Comparison of ENCODE assay signal across 1 cellular context in the genomic region with DNA sequence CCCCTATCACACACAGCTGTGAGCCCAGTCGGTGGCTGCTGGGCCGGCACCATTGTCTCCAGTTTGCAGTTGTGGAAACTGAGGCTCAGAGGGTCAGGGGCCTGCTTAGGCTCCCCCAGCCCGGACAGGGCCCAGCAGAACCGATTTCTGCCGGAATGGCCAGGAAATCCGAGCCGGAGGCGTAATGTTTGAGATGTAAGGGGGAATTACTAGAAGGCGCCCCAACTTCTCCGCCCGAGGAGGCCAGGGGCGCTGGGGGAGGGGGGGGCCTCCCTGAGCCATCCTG.
TF ChIP-seq lines count a peak whose summit lies in the region.

No MANE protein-coding gene starts in this region.

TF ChIP-seq in HCT116, 20 proteins besides CTCF, POLR2A, EP300 and RAD21:
- no peak for TF ChIP-seq EZH2 (IDR thresholded peaks at IDR 0.05)
